Comparison of ENCODE assay signal across 1 cellular context in the genomic region with DNA sequence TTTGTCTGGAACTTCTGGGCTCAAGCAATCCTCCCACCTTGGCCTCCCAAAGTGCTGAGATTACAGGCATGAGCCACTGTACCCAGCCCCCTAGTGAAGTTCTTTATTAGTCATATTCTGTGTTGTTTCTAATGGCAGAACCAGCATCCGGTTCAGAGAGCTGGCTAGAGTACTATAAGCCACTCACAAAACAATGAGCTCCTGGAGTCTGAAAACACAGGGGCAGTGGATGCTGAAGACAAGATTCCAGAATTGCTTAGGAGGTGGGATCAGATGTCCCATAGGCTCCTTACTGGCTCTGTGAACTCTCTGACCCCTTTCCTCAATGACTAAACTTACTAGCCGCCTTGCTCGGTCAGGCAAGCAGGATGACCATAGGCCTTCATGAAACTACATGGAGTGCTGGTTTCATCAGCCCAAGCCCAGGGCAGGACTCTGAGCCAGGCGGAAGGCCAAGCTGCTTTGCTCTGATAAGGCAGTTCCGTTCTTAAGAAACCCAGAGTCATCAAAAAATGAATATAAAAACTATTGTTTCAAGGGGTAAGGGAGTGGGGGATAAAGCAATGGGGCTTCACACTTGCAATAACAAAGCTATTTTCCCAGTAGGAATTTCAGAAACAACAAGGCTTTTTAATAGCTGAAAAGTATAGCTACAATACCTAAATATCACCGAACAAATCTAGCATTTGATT.
TF ChIP-seq lines count a peak whose summit lies in the region.

No MANE protein-coding gene starts in this region.

TF ChIP-seq in K562, 482 proteins besides CTCF, POLR2A, EP300 and RAD21 (continued from another document and continues in another):
- TF ChIP-seq, protein P1, sequence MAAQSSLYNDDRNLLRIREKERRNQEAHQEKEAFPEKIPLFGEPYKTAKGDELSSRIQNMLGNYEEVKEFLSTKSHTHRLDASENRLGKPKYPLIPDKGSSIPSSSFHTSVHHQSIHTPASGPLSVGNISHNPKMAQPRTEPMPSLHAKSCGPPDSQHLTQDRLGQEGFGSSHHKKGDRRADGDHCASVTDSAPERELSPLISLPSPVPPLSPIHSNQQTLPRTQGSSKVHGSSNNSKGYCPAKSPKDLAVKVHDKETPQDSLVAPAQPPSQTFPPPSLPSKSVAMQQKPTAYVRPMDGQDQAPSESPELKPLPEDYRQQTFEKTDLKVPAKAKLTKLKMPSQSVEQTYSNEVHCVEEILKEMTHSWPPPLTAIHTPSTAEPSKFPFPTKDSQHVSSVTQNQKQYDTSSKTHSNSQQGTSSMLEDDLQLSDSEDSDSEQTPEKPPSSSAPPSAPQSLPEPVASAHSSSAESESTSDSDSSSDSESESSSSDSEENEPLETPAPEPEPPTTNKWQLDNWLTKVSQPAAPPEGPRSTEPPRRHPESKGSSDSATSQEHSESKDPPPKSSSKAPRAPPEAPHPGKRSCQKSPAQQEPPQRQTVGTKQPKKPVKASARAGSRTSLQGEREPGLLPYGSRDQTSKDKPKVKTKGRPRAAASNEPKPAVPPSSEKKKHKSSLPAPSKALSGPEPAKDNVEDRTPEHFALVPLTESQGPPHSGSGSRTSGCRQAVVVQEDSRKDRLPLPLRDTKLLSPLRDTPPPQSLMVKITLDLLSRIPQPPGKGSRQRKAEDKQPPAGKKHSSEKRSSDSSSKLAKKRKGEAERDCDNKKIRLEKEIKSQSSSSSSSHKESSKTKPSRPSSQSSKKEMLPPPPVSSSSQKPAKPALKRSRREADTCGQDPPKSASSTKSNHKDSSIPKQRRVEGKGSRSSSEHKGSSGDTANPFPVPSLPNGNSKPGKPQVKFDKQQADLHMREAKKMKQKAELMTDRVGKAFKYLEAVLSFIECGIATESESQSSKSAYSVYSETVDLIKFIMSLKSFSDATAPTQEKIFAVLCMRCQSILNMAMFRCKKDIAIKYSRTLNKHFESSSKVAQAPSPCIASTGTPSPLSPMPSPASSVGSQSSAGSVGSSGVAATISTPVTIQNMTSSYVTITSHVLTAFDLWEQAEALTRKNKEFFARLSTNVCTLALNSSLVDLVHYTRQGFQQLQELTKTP (IDR thresholded peaks at IDR 0.05; ENCODE audit: low read depth in 1 of 2, partially characterized antibody in 2 of 2) = peak in 1 of 2 experiments; percentile 40
- TF ChIP-seq RNF2 (IDR thresholded peaks at IDR 0.05) = peak; percentile 95
- TF ChIP-seq CBX5 (IDR thresholded peaks at IDR 0.05; ENCODE audit: borderline replicate concordance, low read depth) = no peak
- peak; percentile 32; the same call in 1 of the 2 replicates for TF ChIP-seq ZNF445 (CRISPR knock-in tag; IDR thresholded peaks at IDR 0.05; ENCODE audit: low read depth)
- no peak for TF ChIP-seq RBM14 (IDR thresholded peaks at IDR 0.05; ENCODE audit: borderline replicate concordance, insufficient read depth, low read depth, low read length)
- TF ChIP-seq, protein P2, sequence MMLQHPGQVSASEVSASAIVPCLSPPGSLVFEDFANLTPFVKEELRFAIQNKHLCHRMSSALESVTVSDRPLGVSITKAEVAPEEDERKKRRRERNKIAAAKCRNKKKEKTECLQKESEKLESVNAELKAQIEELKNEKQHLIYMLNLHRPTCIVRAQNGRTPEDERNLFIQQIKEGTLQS (IDR thresholded peaks at IDR 0.05) = no peak
- TF ChIP-seq, protein P2 (CRISPR knock-in tag; conservative IDR thresholded peaks at IDR 0.05) = peak; percentile 61; the same call in 1 of the 2 replicates
- TF ChIP-seq, protein P3, sequence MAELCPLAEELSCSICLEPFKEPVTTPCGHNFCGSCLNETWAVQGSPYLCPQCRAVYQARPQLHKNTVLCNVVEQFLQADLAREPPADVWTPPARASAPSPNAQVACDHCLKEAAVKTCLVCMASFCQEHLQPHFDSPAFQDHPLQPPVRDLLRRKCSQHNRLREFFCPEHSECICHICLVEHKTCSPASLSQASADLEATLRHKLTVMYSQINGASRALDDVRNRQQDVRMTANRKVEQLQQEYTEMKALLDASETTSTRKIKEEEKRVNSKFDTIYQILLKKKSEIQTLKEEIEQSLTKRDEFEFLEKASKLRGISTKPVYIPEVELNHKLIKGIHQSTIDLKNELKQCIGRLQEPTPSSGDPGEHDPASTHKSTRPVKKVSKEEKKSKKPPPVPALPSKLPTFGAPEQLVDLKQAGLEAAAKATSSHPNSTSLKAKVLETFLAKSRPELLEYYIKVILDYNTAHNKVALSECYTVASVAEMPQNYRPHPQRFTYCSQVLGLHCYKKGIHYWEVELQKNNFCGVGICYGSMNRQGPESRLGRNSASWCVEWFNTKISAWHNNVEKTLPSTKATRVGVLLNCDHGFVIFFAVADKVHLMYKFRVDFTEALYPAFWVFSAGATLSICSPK (IDR thresholded peaks at IDR 0.05; ENCODE audit: borderline replicate concordance) = no peak
- TF ChIP-seq SRSF7 (optimal IDR thresholded peaks at IDR 0.05; ENCODE audit: low read depth, low read length) = no peak
- no peak; the same call in 1 of the 2 replicates for TF ChIP-seq ESRRB (CRISPR knock-in tag; IDR thresholded peaks at IDR 0.05; ENCODE audit: borderline replicate concordance)
- TF ChIP-seq YBX1 (IDR thresholded peaks at IDR 0.05) = no peak
- TF ChIP-seq SIN3A (IDR thresholded peaks at IDR 0.05; ENCODE audit: borderline replicate concordance in 2 of 2, control insufficient read depth in 1 of 2, low read depth in 2 of 2, low read length in 2 of 2) = 0 out of 4 replicates have a peak, but pooled peaks of 1 of the 2 experiments have one; percentile 12
- TF ChIP-seq GABPA (tag; conservative IDR thresholded peaks at IDR 0.05; ENCODE audit: low read depth) = no peak
- TF ChIP-seq CTBP1 (IDR thresholded peaks at IDR 0.05; ENCODE audit: borderline replicate concordance) = peak; percentile 58
- TF ChIP-seq BACH1 (tag; IDR thresholded peaks at IDR 0.05) = peak; percentile 33; the same call in 1 of the 2 replicates
- TF ChIP-seq ZNF224 (CRISPR knock-in tag; IDR thresholded peaks at IDR 0.05) = no peak
- no peak for TF ChIP-seq NCOA4 (IDR thresholded peaks at IDR 0.05; ENCODE audit: partially characterized antibody)
- no peak for TF ChIP-seq FUS (optimal IDR thresholded peaks at IDR 0.05; ENCODE audit: low read depth, low read length)
- TF ChIP-seq HNRNPLL (IDR thresholded peaks at IDR 0.05; ENCODE audit: low read depth, low read length, poor library complexity, severe bottlenecking) = no peak
- TF ChIP-seq TEAD1 (CRISPR knock-in tag; IDR thresholded peaks at IDR 0.05) = peak in 1 of 2 experiments; percentile 85; a peak in 3 of 4 replicates
- TF ChIP-seq TSC22D4 (tag; IDR thresholded peaks at IDR 0.05) = no peak
- TF ChIP-seq, protein P4, sequence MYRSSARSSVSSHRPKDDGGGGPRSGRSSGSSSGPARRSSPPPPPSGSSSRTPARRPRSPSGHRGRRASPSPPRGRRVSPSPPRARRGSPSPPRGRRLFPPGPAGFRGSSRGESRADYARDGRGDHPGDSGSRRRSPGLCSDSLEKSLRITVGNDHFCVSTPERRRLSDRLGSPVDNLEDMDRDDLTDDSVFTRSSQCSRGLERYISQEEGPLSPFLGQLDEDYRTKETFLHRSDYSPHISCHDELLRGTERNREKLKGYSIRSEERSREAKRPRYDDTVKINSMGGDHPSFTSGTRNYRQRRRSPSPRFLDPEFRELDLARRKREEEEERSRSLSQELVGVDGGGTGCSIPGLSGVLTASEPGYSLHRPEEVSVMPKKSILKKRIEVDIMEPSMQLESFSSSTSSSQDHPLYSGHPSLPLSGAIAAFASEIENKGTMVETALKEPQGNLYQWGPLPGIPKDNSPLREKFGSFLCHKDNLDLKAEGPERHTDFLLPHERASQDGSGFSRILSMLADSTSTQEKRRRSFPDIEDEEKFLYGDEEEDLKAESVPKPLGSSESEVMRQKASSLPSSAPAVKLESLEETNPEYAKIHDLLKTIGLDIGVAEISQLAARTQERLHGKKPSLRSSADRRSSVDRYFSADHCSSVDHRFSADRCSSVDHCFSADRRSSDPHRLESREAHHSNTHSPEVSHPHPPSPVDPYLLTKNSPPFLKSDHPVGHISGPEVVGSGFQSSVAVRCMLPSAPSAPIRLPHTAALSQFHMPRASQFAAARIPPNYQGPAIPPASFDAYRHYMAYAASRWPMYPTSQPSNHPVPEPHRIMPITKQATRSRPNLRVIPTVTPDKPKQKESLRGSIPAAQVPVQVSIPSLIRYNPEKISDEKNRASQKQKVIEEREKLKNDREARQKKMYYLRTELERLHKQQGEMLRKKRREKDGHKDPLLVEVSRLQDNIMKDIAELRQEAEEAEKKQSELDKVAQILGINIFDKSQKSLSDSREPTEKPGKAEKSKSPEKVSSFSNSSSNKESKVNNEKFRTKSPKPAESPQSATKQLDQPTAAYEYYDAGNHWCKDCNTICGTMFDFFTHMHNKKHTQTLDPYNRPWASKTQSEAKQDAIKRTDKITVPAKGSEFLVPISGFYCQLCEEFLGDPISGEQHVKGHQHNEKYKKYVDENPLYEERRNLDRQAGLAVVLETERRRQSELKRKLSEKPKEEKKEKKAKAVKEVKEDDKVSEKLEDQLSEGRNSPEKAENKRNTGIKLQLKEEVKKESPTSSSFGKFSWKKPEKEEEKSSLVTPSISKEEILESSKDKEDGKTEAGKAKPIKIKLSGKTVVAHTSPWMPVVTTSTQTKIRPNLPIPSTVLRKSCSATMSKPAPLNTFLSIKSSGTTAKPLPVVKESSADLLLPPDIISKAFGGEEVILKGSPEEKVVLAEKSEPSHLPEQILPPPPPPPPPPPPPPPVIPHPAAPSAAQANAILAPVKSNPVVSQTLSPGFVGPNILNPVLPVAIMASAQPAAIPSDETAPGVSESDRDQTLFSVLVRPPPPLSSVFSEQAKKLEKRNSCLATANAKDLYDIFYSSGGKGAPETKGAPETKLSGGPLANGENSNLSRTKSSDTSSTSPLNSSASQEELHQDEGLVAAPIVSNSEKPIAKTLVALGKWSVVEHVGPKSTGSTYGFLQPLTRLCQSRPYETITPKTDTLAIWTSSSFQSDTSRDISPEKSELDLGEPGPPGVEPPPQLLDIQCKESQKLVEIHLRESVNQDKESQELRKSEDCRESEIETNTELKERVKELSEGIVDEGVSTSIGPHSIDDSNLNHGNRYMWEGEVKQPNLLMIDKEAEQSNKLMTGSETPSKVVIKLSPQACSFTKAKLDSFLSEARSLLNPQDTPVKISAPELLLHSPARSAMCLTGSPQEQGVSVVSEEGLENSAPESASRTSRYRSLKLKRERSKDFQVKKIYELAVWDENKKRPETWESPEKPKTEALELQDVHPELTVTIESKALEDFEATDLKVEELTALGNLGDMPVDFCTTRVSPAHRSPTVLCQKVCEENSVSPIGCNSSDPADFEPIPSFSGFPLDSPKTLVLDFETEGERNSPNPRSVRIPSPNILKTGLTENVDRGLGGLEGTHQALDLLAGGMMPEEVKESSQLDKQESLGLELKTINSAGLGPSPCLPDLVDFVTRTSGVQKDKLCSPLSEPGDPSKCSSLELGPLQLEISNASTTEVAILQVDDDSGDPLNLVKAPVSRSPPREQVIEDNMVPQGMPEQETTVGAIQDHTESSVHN (IDR thresholded peaks at IDR 0.05; ENCODE audit: borderline replicate concordance in 1 of 2, low read depth in 1 of 2) = peak in 1 of 2 experiments; percentile 56; a peak in 1 of 4 replicates
- TF ChIP-seq ZHX1 (conservative IDR thresholded peaks at IDR 0.05; ENCODE audit: low read length) = no peak
- TF ChIP-seq POU5F1 (IDR thresholded peaks at IDR 0.05; ENCODE audit: borderline replicate concordance, low read depth, low read length, partially characterized antibody) = no peak
- 0 out of 2 replicates have a peak, but pooled peaks have one; percentile 57 for TF ChIP-seq DIDO1 (tag; IDR thresholded peaks at IDR 0.05; ENCODE audit: low read depth)
- TF ChIP-seq, protein P5, sequence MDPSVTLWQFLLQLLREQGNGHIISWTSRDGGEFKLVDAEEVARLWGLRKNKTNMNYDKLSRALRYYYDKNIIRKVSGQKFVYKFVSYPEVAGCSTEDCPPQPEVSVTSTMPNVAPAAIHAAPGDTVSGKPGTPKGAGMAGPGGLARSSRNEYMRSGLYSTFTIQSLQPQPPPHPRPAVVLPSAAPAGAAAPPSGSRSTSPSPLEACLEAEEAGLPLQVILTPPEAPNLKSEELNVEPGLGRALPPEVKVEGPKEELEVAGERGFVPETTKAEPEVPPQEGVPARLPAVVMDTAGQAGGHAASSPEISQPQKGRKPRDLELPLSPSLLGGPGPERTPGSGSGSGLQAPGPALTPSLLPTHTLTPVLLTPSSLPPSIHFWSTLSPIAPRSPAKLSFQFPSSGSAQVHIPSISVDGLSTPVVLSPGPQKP (CRISPR knock-in tag; IDR thresholded peaks at IDR 0.05) = no peak
- TF ChIP-seq, protein P6, sequence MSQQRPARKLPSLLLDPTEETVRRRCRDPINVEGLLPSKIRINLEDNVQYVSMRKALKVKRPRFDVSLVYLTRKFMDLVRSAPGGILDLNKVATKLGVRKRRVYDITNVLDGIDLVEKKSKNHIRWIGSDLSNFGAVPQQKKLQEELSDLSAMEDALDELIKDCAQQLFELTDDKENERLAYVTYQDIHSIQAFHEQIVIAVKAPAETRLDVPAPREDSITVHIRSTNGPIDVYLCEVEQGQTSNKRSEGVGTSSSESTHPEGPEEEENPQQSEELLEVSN (IDR thresholded peaks at IDR 0.05; ENCODE audit: borderline replicate concordance in 1 of 2, extremely low read depth in 1 of 2, insufficient read depth in 1 of 2, insufficient read length in 1 of 2, low read depth in 1 of 2, low read length in 1 of 2, poor library complexity in 1 of 2, severe bottlenecking in 1 of 2) = peak; percentile 11 to 51
- TF ChIP-seq GATAD2B (IDR thresholded peaks at IDR 0.05; ENCODE audit: borderline replicate concordance) = no peak
